16 cellular contexts compared by ENCODE assay signal in genomic region chr7:94512735-94513564, GRCh38. TPM values are rescaled to one million over a fixed set of nuclear protein-coding genes. Genes with fewer than 3 reads are reported as not detected.
DNase-seq lines count a peak whose midpoint lies in the region; ATAC-seq and TF ChIP-seq lines count a peak whose summit lies in the region.
"Had no signal": no experiment of that assay in that cellular context is flagged by ENCODE, and none has a peak within 500 bp of the region (broad histone marks: within the 10 kb centered on the region; RNA-seq: fewer than 3 reads in every experiment).

No MANE protein-coding gene starts in this region.

- no peak for ATAC-seq in natural killer cell
- no peak for ATAC-seq in GM21825 (IDR thresholded peaks at IDR 0.05; ENCODE audit: unreplicated experiment)
- ATAC-seq in HG03039 (IDR thresholded peaks at IDR 0.05; ENCODE audit: unreplicated experiment) = no peak
- ATAC-seq: CD8-positive, alpha-beta T cell; right cardiac atrium had no signal

- H3K4me3 ChIP-seq in CD4-positive, alpha-beta memory T cell (ENCODE audit: low read length in 2 of 2) = no peak overlapping the region
- H3K4me3 ChIP-seq in BE2C (ENCODE audit: low read depth, low read length) = no peak overlapping the region
- H3K4me3 ChIP-seq: Peyer's patch had no signal

- H3K36me3 Mint-ChIP-seq in CD4-positive, alpha-beta memory T cell = peaks cover 3 to 7% of the 10 kb centered on the region in 2 donors
- peaks cover 10% of the 10 kb centered on the region for H3K36me3 Mint-ChIP-seq in brain
- no peaks in the 10 kb centered on the region for H3K36me3 Mint-ChIP-seq in natural killer cell
- H3K36me3 Mint-ChIP-seq: immature natural killer cell had no signal

- H3K36me3 ChIP-seq in CD4-positive, alpha-beta memory T cell (ENCODE audit: insufficient read depth, low read length) = no peaks in the 10 kb centered on the region
- no peaks in the 10 kb centered on the region for H3K36me3 ChIP-seq in BE2C
- H3K36me3 ChIP-seq: brain microvascular endothelial cell, Peyer's patch had no signal

- no peaks in the 10 kb centered on the region for H3K9me3 ChIP-seq in CD4-positive, alpha-beta memory T cell (ENCODE audit: control insufficient read depth in 1 of 2, low read length in 2 of 2)
- H3K9me3 ChIP-seq in BE2C = no peaks in the 10 kb centered on the region
- H3K9me3 ChIP-seq: Peyer's patch had no signal

- POLR2A ChIA-PET in CD4-positive, alpha-beta memory T cell (lab: Charles Lee; ENCODE audit: partially characterized antibody) = interaction anchor here (0.6 kb wide), 1 partner anchor 34 kb away, joined by 4 read pairs; no protein-coding TSS in a partner anchor

- peaks cover 50% of the 10 kb centered on the region for H3K4me1 ChIP-seq in CD4-positive, alpha-beta memory T cell (ENCODE audit: insufficient read depth, low read length)
- peaks cover 8% of the 10 kb centered on the region; the same call in 1 of the 2 replicates for H3K4me1 ChIP-seq in BE2C

- H3K27me3 ChIP-seq in CD4-positive, alpha-beta memory T cell (ENCODE audit: insufficient read depth, low read length) = no peaks in the 10 kb centered on the region
- H3K27me3 ChIP-seq in BE2C = no peaks in the 10 kb centered on the region
- H3K27me3 ChIP-seq: brain microvascular endothelial cell, Peyer's patch had no signal

- CTCF ChIA-PET in CD4-positive, alpha-beta memory T cell (lab: Charles Lee; ENCODE audit: partially characterized antibody) = interaction anchor here (1.2 kb wide), 1 partner anchor 144 kb away, joined by 3 read pairs; no protein-coding TSS in a partner anchor

- no peaks in the 10 kb centered on the region for H3K9me3 Mint-ChIP-seq in CD4-positive, alpha-beta memory T cell
- no peaks in the 10 kb centered on the region for H3K9me3 Mint-ChIP-seq in brain
- H3K9me3 Mint-ChIP-seq in natural killer cell = no peaks in the 10 kb centered on the region
- H3K9me3 Mint-ChIP-seq: activated CD4-positive, alpha-beta T cell treated with anti-CD3 and anti-CD28 coated beads, Interleukin-2, amount 10 ng/mL, durations not matched to agents 7 days and 5 days; CD8-positive, alpha-beta T cell; immature natural killer cell had no signal

- H3K27me3 Mint-ChIP-seq in CD4-positive, alpha-beta memory T cell = no peaks in the 10 kb centered on the region
- H3K27me3 Mint-ChIP-seq in brain = peaks cover 3% of the 10 kb centered on the region
- no peaks in the 10 kb centered on the region for H3K27me3 Mint-ChIP-seq in natural killer cell (ENCODE audit: low read depth in 2 of 2)
- H3K27me3 Mint-ChIP-seq: activated CD4-positive, alpha-beta T cell treated with anti-CD3 and anti-CD28 coated beads, Interleukin-2, amount 10 ng/mL, durations not matched to agents 7 days and 5 days had no signal

- peak overlapping the region in 3 of 8 donors; percentile 52 to 64 (median 63) for H3K4me3 Mint-ChIP-seq in CD4-positive, alpha-beta memory T cell
- H3K4me3 Mint-ChIP-seq in brain (peak overlapping the region; percentile 82 to 91 (median 89)), natural killer cell (peak overlapping the region; percentile 28)
- H3K4me3 Mint-ChIP-seq: activated CD4-positive, alpha-beta T cell treated with anti-CD3 and anti-CD28 coated beads, Interleukin-2, amount 10 ng/mL, durations not matched to agents 7 days and 5 days had no signal

- TF ChIP-seq CTCF in brain (conservative IDR thresholded peaks at IDR 0.05) (no peak), natural killer cell (IDR thresholded peaks at IDR 0.05) (no peak), BE2C (IDR thresholded peaks at IDR 0.05; ENCODE audit: low read depth, low read length) (no peak)

- DNase-seq in CD4-positive, alpha-beta memory T cell = no peak
- peak; percentile 77 for DNase-seq in NCI-H1092 treated with DMSO at 0.1 percent for 48 hours (lab: John Stamatoyannopoulos, UW)
- DNase-seq in natural killer cell = no peak
- no peak for DNase-seq in cortex of kidney (lab: John Stamatoyannopoulos, UW)
- DNase-seq in BE2C = no peak
- DNase-seq: activated CD4-positive, alpha-beta T cell treated with anti-CD3 and anti-CD28 coated beads, Interleukin-2, amount 10 ng/mL, durations not matched to agents 7 days and 5 days; brain microvascular endothelial cell; CD8-positive, alpha-beta T cell; H7; immature natural killer cell; Peyer's patch; right cardiac atrium; stimulated activated naive CD4-positive, alpha-beta T cell treated with Interleukin-2 at 50 U/mL for 16 hours had no signal

- intact Hi-C loops in CD4-positive, alpha-beta memory T cell (cut with micrococcal nuclease) = loop anchor here (10.0 kb wide), 1 partner anchor 1278 kb away; the partner anchor contains the start of gene VPS50
- intact Hi-C loops in natural killer cell (cut with micrococcal nuclease) = loop anchor here (5.0 kb wide), 1 partner anchor 144 kb away; the partner anchor contains the start of gene SGCE

- H3K27ac ChIP-seq in CD4-positive, alpha-beta memory T cell (ENCODE audit: low read depth, low read length) = no peak overlapping the region
- H3K27ac ChIP-seq: brain microvascular endothelial cell, Peyer's patch had no signal

- H3K4me1 Mint-ChIP-seq in CD4-positive, alpha-beta memory T cell = peaks cover 48 to 63% (median 56%) of the 10 kb centered on the region in 4 donors
- H3K4me1 Mint-ChIP-seq in brain (peaks cover 76% of the 10 kb centered on the region), natural killer cell (peaks cover 48 to 50% of the 10 kb centered on the region in 2 donors)

- H3K27ac Mint-ChIP-seq in CD4-positive, alpha-beta memory T cell = peak overlapping the region in 4 of 7 donors; percentile 18 to 38 (median 32)
- peak overlapping the region; percentile 87 to 97 (median 96) for H3K27ac Mint-ChIP-seq in brain
- peak overlapping the region in 1 of 2 donors; percentile 85 for H3K27ac Mint-ChIP-seq in natural killer cell
- H3K27ac Mint-ChIP-seq: activated CD4-positive, alpha-beta T cell treated with anti-CD3 and anti-CD28 coated beads, Interleukin-2, amount 10 ng/mL, durations not matched to agents 7 days and 5 days had no signal

RNA-seq across cellular contexts. Expression of gene CASD1, which starts 3.3 kb away (rescaled TPM):
- total RNA-seq in CD4-positive, alpha-beta memory T cell = 10 to 100 TPM; 27.3 to 29.3 TPM
- 10 to 100 TPM in 1 of 2 donors, 1 to 10 TPM in 1; 8.3 to 14.8 TPM for polyA plus RNA-seq in CD4-positive, alpha-beta memory T cell
- polyA plus RNA-seq in brain (ENCODE audit: insufficient read depth, low read depth, low replicate concordance) = 11.6 TPM
- total RNA-seq in natural killer cell = 10 to 100 TPM; 23.7 to 32.1 (median 26.0) TPM
- polyA plus RNA-seq in BE2C (2012; ENCODE audit: insufficient read depth, insufficient read length, low read depth) = 38.5 TPM
